In the genomic region with DNA sequence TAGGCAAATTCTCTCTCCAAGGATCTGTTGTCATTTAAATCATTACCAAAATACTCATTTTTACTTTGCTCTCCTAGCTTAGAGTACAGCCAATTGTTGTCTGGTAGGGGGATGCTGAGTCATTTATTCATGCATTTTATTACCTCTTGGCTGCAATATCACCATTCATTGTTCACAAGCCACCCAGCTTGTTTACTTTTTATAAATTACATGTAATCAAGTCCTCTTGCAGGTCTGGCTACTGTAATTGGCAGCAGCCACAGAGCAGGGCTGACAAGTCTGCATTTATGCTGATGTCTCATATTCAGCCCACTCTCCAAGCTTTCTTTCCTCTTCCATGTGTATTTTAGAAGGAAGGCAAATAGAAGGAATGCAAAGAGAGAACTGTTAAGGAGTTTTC, we compare ENCODE assay signal across 10 cellular contexts. TPM values are rescaled to one million over a fixed set of nuclear protein-coding genes. Genes with fewer than 3 reads are reported as not detected.
DNase-seq lines count a peak whose midpoint lies in the region; ATAC-seq and TF ChIP-seq lines count a peak whose summit lies in the region.
"Had no signal": no experiment of that assay in that cellular context is flagged by ENCODE, and none has a peak within 500 bp of the region (broad histone marks: within the 10 kb centered on the region; RNA-seq: fewer than 3 reads in every experiment).

No MANE protein-coding gene starts in this region.

- H3K79me2 ChIP-seq in osteoblast (ENCODE audit: insufficient read depth, low read length), result peaks cover 38% of the 10 kb centered on the region

- H3K27ac ChIP-seq in coronary artery (peak overlapping the region; percentile 53 to 60), osteoblast (ENCODE audit: low read depth, low read length) (no peak overlapping the region)

- H3K9me3 ChIP-seq in osteoblast (ENCODE audit: low read depth, low read length), result no peaks in the 10 kb centered on the region
- H3K9me3 ChIP-seq: vagina had no signal

- no peaks in the 10 kb centered on the region for H3K36me3 ChIP-seq in osteoblast (ENCODE audit: insufficient read depth, low read length)
- H3K36me3 ChIP-seq: vagina had no signal

- peak overlapping the region; percentile 10 for H3K4me2 ChIP-seq in osteoblast (ENCODE audit: insufficient read depth, low read length)

- DNase-seq in EH (ENCODE audit: low read depth), result peak; percentile 20
- DNase-seq in NCI-H345 (lab: John Stamatoyannopoulos, UW), result peak; percentile 58
- no peak for DNase-seq in coronary artery (ENCODE audit: low spot score)
- DNase-seq in osteoblast (ENCODE audit: insufficient read length, low spot score, missing footprints), result peak; percentile 71
- no peak for DNase-seq in DMS114 treated with DMSO at 0.1 percent for 48 hours (lab: John Stamatoyannopoulos, UW; ENCODE audit: unreplicated experiment)
- no peak for DNase-seq in SIG-M5 treated with dmso at 0.1 percent for 504 hours (lab: John Stamatoyannopoulos, UW; ENCODE audit: unreplicated experiment)
- DNase-seq: immature natural killer cell had no signal

- no peak overlapping the region for H2AFZ ChIP-seq in osteoblast (ENCODE audit: low read length)

- TF ChIP-seq CTCF in coronary artery (IDR thresholded peaks at IDR 0.05) (no peak), osteoblast (IDR thresholded peaks at IDR 0.05; ENCODE audit: extremely low read depth, low read depth, low read length) (no peak)

- no peaks in the 10 kb centered on the region for H3K27me3 ChIP-seq in osteoblast (ENCODE audit: insufficient read depth, low read length)
- H3K27me3 ChIP-seq: vagina had no signal

- H4K20me1 ChIP-seq in osteoblast (ENCODE audit: insufficient read depth, low read length), result no peaks in the 10 kb centered on the region

- ATAC-seq in HG03342 (IDR thresholded peaks at IDR 0.05; ENCODE audit: unreplicated experiment) (no peak), GM19467 (IDR thresholded peaks at IDR 0.05; ENCODE audit: unreplicated experiment) (no peak)

- peaks cover 23% of the 10 kb centered on the region for H3K4me1 ChIP-seq in osteoblast (ENCODE audit: insufficient read depth, low read length)

- no peak overlapping the region for H3K4me3 ChIP-seq in coronary artery
- no peak overlapping the region for H3K4me3 ChIP-seq in osteoblast (ENCODE audit: insufficient read depth, low read length)
- H3K4me3 ChIP-seq: vagina had no signal

RNA-seq across cellular contexts. Expression of a gene that starts 15.4 kb away (rescaled TPM):
- total RNA-seq in osteoblast, result 20.6 and 23.3 TPM in 2 replicates

Comparison
In these comparisons a context has a peak if more than half of its experiments do, and no peak if none do; other contexts are left out.
1. DNase-seq: peak in EH (single experiment), NCI-H345 (single experiment) and osteoblast (single experiment); none in coronary artery (single experiment), DMS114 treated with DMSO at 0.1 percent for 48 hours (single experiment) and SIG-M5 treated with dmso at 0.1 percent for 504 hours (single experiment).